ENCODE assay signal across 12 cellular contexts in the genomic region with DNA sequence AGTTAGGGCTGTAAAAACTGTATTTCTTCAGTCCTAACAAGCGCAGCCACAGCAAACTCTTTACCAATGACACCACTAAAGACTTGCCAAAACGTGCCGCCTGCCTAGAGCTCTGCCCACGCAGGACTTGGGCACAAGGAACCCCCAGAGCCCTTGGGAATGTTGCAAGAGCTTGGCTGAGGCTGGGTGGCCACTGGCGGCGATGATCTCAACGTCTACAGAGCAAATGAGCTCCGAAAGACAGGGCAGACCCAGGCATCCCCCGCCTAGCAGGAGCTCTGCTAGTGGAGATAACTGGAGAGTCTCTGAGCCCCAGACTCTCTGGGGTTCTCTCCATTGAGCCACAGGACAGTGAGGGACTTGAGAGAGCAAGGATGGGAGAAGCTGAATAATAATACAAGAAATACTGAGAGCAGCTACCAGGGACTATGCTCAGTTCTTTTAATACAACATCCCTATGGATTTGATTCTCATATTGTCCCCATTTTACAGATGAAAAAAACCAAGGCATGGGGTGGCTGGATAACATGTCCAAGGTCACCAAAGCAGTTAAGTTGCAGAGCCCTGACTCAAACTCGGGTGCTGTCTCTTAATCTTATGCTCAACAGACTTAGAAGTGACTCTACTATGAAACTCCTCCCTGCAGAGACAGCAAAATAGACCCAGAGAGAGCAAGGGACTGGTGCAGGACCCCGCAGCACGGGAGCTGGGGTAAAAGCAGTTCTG. TPM values are rescaled to one million over a fixed set of nuclear protein-coding genes. Genes with fewer than 3 reads are reported as not detected.
DNase-seq lines count a peak whose midpoint lies in the region; ATAC-seq and TF ChIP-seq lines count a peak whose summit lies in the region.
"Had no signal": no experiment of that assay in that cellular context is flagged by ENCODE, and none has a peak within 500 bp of the region (broad histone marks: within the 10 kb centered on the region; RNA-seq: fewer than 3 reads in every experiment).

No MANE protein-coding gene starts in this region.

- peaks cover 44% of the 10 kb centered on the region for H3K4me1 Mint-ChIP-seq in brain

- H3K4me3 ChIP-seq in left ventricle myocardium inferior (no peak overlapping the region), upper lobe of right lung (no peak overlapping the region)
- H3K4me3 ChIP-seq: mucosa of descending colon, skin epidermis had no signal

- DNase-seq in left cardiac atrium, result no peak
- no peak for DNase-seq in left ventricle myocardium inferior
- peak; percentile 47 for DNase-seq in kidney glomerular epithelial cell (lab: John Stamatoyannopoulos, UW)
- DNase-seq in upper lobe of right lung, result peak; percentile 74
- no peak for DNase-seq in activated T-cell treated with anti-CD3 and anti-CD28 coated beads, Interleukin-2, amount 50 U/mL, for 1 hour
- DNase-seq in ureter (ENCODE audit: low spot score), result no peak
- no peak for DNase-seq in NCI-H1048 (lab: John Stamatoyannopoulos, UW)
- DNase-seq: DND-41, mucosa of descending colon had no signal

- no peaks in the 10 kb centered on the region for H3K27me3 Mint-ChIP-seq in brain

- H3K36me3 ChIP-seq in left ventricle myocardium inferior, result no peaks in the 10 kb centered on the region
- no peaks in the 10 kb centered on the region for H3K36me3 ChIP-seq in upper lobe of right lung

- H3K36me3 Mint-ChIP-seq in brain, result no peaks in the 10 kb centered on the region

- H3K27me3 ChIP-seq in left ventricle myocardium inferior (ENCODE audit: low read depth) (no peaks in the 10 kb centered on the region), upper lobe of right lung (no peaks in the 10 kb centered on the region)

- peak overlapping the region in 4 of 5 experiments; percentile 1 to 55 (median 43) for H3K27ac Mint-ChIP-seq in brain

- intact Hi-C loops in left cardiac atrium (cut with DNase I) (no loop called here), left ventricle myocardium inferior (cut with micrococcal nuclease) (no loop called here), upper lobe of right lung (cut with DNase I) (no loop called here)

- ATAC-seq in left cardiac atrium (peak; percentile 4 to 35), upper lobe of right lung (peak; percentile 25)
- ATAC-seq: mucosa of descending colon had no signal

- H3K9me3 ChIP-seq in left ventricle myocardium inferior (replicated peaks) (no peaks in the 10 kb centered on the region), upper lobe of right lung (no peaks in the 10 kb centered on the region)
- H3K9me3 ChIP-seq: mucosa of descending colon had no signal

- no peak overlapping the region for H3K4me3 Mint-ChIP-seq in brain

- H3K27ac ChIP-seq in left ventricle myocardium inferior (replicated peaks) (no peak overlapping the region), upper lobe of right lung (no peak overlapping the region)
- H3K27ac ChIP-seq: 22Rv1 had no signal

- H3K9me3 Mint-ChIP-seq in brain, result no peaks in the 10 kb centered on the region

- peaks cover 78% of the 10 kb centered on the region for H3K4me1 ChIP-seq in left ventricle myocardium inferior
- peaks cover 45% of the 10 kb centered on the region for H3K4me1 ChIP-seq in upper lobe of right lung

- no peak for TF ChIP-seq CTCF in left ventricle myocardium inferior (IDR thresholded peaks at IDR 0.05; ENCODE audit: borderline replicate concordance)
- TF ChIP-seq CTCF in brain (conservative IDR thresholded peaks at IDR 0.05), result no peak
- TF ChIP-seq CTCF in upper lobe of right lung (IDR thresholded peaks at IDR 0.05), result no peak

RNA-seq across cellular contexts. Expression of a gene that starts 32.5 kb away (rescaled TPM):
- total RNA-seq in left cardiac atrium (10 to 100 TPM; 20.3 to 34.6 TPM), left ventricle myocardium inferior (19.4 TPM), upper lobe of right lung (33.4 TPM), ureter (33.0 TPM)
- 37.4 TPM for polyA plus RNA-seq in brain (ENCODE audit: insufficient read depth, low read depth, low replicate concordance)

Comparison
In these comparisons a context has a peak if more than half of its experiments do, and no peak if none do; other contexts are left out.
1. DNase-seq: peak in kidney glomerular epithelial cell (single experiment) and upper lobe of right lung (single experiment); none in left cardiac atrium (single experiment), left ventricle myocardium inferior (single experiment), activated T-cell treated with anti-CD3 and anti-CD28 coated beads, Interleukin-2, amount 50 U/mL, for 1 hour (single experiment), ureter (single experiment) and NCI-H1048 (single experiment).